Comparison of ENCODE assay signal across 8 cellular contexts in genomic region chr6:31356946-31357466, GRCh38. TPM values are rescaled to one million over a fixed set of nuclear protein-coding genes. Genes with fewer than 3 reads are reported as not detected.
DNase-seq lines count a peak whose midpoint lies in the region; ATAC-seq and TF ChIP-seq lines count a peak whose summit lies in the region.

TSS of gene HLA-B (minus strand) at chr6:31357179. CDS start at chr6:31357158, 21 bp downstream.

- H3K4me1 ChIP-seq in HUES64 (ENCODE audit: insufficient read depth, low read length) (peaks cover 3% of the 10 kb centered on the region; the same call in 1 of the 2 replicates), thymus (ENCODE audit: control insufficient read depth, insufficient read depth, low read length) (no peaks in the 10 kb centered on the region)

- H3K27ac ChIP-seq in HUES64 (ENCODE audit: low read depth, low read length) (no peak within 1 kb of the TSS), thymus (ENCODE audit: low read depth) (peak within 1 kb of the TSS; percentile 96)

- H3K27me3 ChIP-seq in HUES64 (ENCODE audit: insufficient read depth, low read length) (peaks cover 65% of the 10 kb centered on the region), thymus (ENCODE audit: control insufficient read depth, insufficient read depth) (peaks cover 5% of the 10 kb centered on the region)

- H3K9me3 ChIP-seq in HUES64 (ENCODE audit: insufficient read depth, low read depth, low read length) (no peaks in the 10 kb centered on the region), thymus (ENCODE audit: control insufficient read depth) (no peaks in the 10 kb centered on the region)

- H3K9ac ChIP-seq in HUES64 (ENCODE audit: low read depth, low read length): peak within 1 kb of the TSS; percentile 42

- peak; percentile 49 for DNase-seq in DMS153 treated with DMSO at 0.1 percent for 48 hours (lab: John Stamatoyannopoulos, UW; ENCODE audit: unreplicated experiment)
- DNase-seq in SKM-1 treated with dmso at 0.1 percent for 144 hours (lab: John Stamatoyannopoulos, UW; ENCODE audit: unreplicated experiment): peak; percentile 86
- peak; percentile 55 for DNase-seq in activated naive CD8-positive, alpha-beta T cell treated with anti-CD3 and anti-CD28 coated beads, Interleukin-2, amount 50 U/mL, for 16 hours (ENCODE audit: low read depth, low spot score)
- DNase-seq in Right ventricle myocardium superior: peak; percentile 76
- no peak for DNase-seq in osteocyte (ENCODE audit: extremely low spot score, unreplicated experiment)

- H3K4me3 Mint-ChIP-seq in osteocyte (ENCODE audit: unreplicated experiment): peak within 1 kb of the TSS; percentile 85

- peak within 1 kb of the TSS; percentile 72 for H3K27ac Mint-ChIP-seq in osteocyte (ENCODE audit: unreplicated experiment)

- ATAC-seq in GM21515 (IDR thresholded peaks at IDR 0.05; ENCODE audit: unreplicated experiment): peak; percentile 81
- peak; percentile 98 for ATAC-seq in Right ventricle myocardium superior (ENCODE audit: poor library complexity)

- WGBS in HUES64: under 1% methylated on average over 39 of the region's 39 CpGs
- under 1% methylated on average over 39 of the region's 39 CpGs for WGBS in thymus

- no peaks in the 10 kb centered on the region for H3K9me3 Mint-ChIP-seq in osteocyte (ENCODE audit: unreplicated experiment)

- H3K36me3 Mint-ChIP-seq in osteocyte (ENCODE audit: unreplicated experiment): peaks cover 26% of the 10 kb centered on the region

- intact Hi-C loops in Right ventricle myocardium superior (cut with DNase I): no loop called here

- peaks cover 23% of the 10 kb centered on the region for H3K4me1 Mint-ChIP-seq in osteocyte (ENCODE audit: unreplicated experiment)

- H3K36me3 ChIP-seq in HUES64 (ENCODE audit: insufficient read depth, low read length) (no peaks in the 10 kb centered on the region), thymus (ENCODE audit: control insufficient read depth, insufficient read depth) (peaks cover 17% of the 10 kb centered on the region)

- TF ChIP-seq CTCF in osteocyte (IDR thresholded peaks at IDR 0.05): no peak

- peaks cover 50% of the 10 kb centered on the region for H3K27me3 Mint-ChIP-seq in osteocyte (ENCODE audit: unreplicated experiment)

- H3K4me3 ChIP-seq in HUES64 (ENCODE audit: low read length) (peak within 1 kb of the TSS; percentile 68), thymus (ENCODE audit: low read length) (peak within 1 kb of the TSS; percentile 71)

RNA-seq across cellular contexts. Expression of gene HLA-B, which starts in this region (rescaled TPM):
- polyA plus RNA-seq in HUES64 (2013, experiment 1 of 2): 33.1 TPM
- 34.6 TPM for polyA plus RNA-seq in HUES64 (2013, experiment 2 of 2)
- total RNA-seq in Right ventricle myocardium superior: 398 TPM
- total RNA-seq in osteocyte: 642 and 768 TPM in 2 replicates
- 2,173 TPM for polyA plus RNA-seq in thymus
